ENCODE assay signal across 7 cellular contexts in genomic region chr6:42745083-42745637, GRCh38. TPM values are rescaled to one million over a fixed set of nuclear protein-coding genes. Genes with fewer than 3 reads are reported as not detected.
DNase-seq lines count a peak whose midpoint lies in the region; ATAC-seq and TF ChIP-seq lines count a peak whose summit lies in the region.

No MANE protein-coding gene starts in this region.

- no peaks in the 10 kb centered on the region for H3K9me3 Mint-ChIP-seq in activated T-helper 1 cell treated with anti-CD3 and anti-CD28 coated beads, Interleukin-12 subunit alpha, Interleukin-12 subunit beta, Interleukin-2, Interleukin-4 antibody, amounts not matched to agents 30 ng/mL and 10 ng/mL and 1 ng/mL, durations not matched to agents 14 hours and 24 hours and 36 hours

- H3K4me3 ChIP-seq in GM06990 (replicated peaks; ENCODE audit: low read depth, low read length), result peak overlapping the region; percentile 91
- peak overlapping the region; percentile 86 to 97 for H3K4me3 ChIP-seq in gastroesophageal sphincter
- H3K4me3 ChIP-seq in parathyroid adenoma (ENCODE audit: low read depth, low read length), result peak overlapping the region; percentile 100

- TF ChIP-seq CTCF in GM06990 (IDR thresholded peaks at IDR 0.05; ENCODE audit: insufficient read depth, low read length, poor library complexity, severe bottlenecking) (no peak), gastroesophageal sphincter (IDR thresholded peaks at IDR 0.05) (no peak), parathyroid adenoma (IDR thresholded peaks at IDR 0.05) (no peak)

- H3K27ac ChIP-seq in gastroesophageal sphincter, result peak overlapping the region; percentile 89 to 96 (median 94)
- H3K27ac ChIP-seq in parathyroid adenoma, result peak overlapping the region; percentile 99

- H3K4me1 Mint-ChIP-seq in activated T-helper 1 cell treated with anti-CD3 and anti-CD28 coated beads, Interleukin-12 subunit alpha, Interleukin-12 subunit beta, Interleukin-2, Interleukin-4 antibody, amounts not matched to agents 30 ng/mL and 10 ng/mL and 1 ng/mL, durations not matched to agents 14 hours and 24 hours and 36 hours (ENCODE audit: low read depth), result peaks cover 32% of the 10 kb centered on the region

- H3K36me3 ChIP-seq in GM06990 (ENCODE audit: control insufficient read depth, insufficient read depth, low read length) (no peaks in the 10 kb centered on the region), gastroesophageal sphincter (no peaks in the 10 kb centered on the region), parathyroid adenoma (ENCODE audit: control insufficient read depth, insufficient read depth, low read length) (no peaks in the 10 kb centered on the region)

- no peak for TF ChIP-seq EP300 in gastroesophageal sphincter (IDR thresholded peaks at IDR 0.05)

- WGBS in gastroesophageal sphincter (ENCODE audit: low coverage in 1 of 2), 2 donors, result 5 to 13% methylated on average over 3 to 4 of the region's 29 CpGs

- H3K4me2 ChIP-seq in parathyroid adenoma (ENCODE audit: low read length), result peak overlapping the region; percentile 95

- H3K4me3 Mint-ChIP-seq in activated T-helper 1 cell treated with anti-CD3 and anti-CD28 coated beads, Interleukin-12 subunit alpha, Interleukin-12 subunit beta, Interleukin-2, Interleukin-4 antibody, amounts not matched to agents 30 ng/mL and 10 ng/mL and 1 ng/mL, durations not matched to agents 14 hours and 24 hours and 36 hours, result peak overlapping the region; percentile 100

- intact Hi-C loops in activated T-helper 1 cell treated with anti-CD3 and anti-CD28 coated beads, Interleukin-12 subunit alpha, Interleukin-12 subunit beta, Interleukin-2, Interleukin-4 antibody, amounts not matched to agents 30 ng/mL and 10 ng/mL and 1 ng/mL, durations not matched to agents 14 hours and 24 hours and 36 hours (cut with micrococcal nuclease), result loop anchor here (1.0 to 10.0 kb wide), 2 partner anchors 240 to 269 kb away; partner anchors contain the start of genes KLHDC3 and PPP2R5D

- no peak for ATAC-seq in gastroesophageal sphincter

- H3K27me3 Mint-ChIP-seq in activated T-helper 1 cell treated with anti-CD3 and anti-CD28 coated beads, Interleukin-12 subunit alpha, Interleukin-12 subunit beta, Interleukin-2, Interleukin-4 antibody, amounts not matched to agents 30 ng/mL and 10 ng/mL and 1 ng/mL, durations not matched to agents 14 hours and 24 hours and 36 hours (ENCODE audit: insufficient read depth), result no peaks in the 10 kb centered on the region

- H3K79me2 ChIP-seq in parathyroid adenoma, result peaks cover 34% of the 10 kb centered on the region

- H3K27me3 ChIP-seq in GM06990 (replicated peaks; ENCODE audit: control insufficient read depth, insufficient read depth, low read length), result no peaks in the 10 kb centered on the region
- no peaks in the 10 kb centered on the region for H3K27me3 ChIP-seq in gastroesophageal sphincter
- H3K27me3 ChIP-seq in parathyroid adenoma (ENCODE audit: control insufficient read depth, insufficient read depth, low read length), result no peaks in the 10 kb centered on the region

- DNase-seq in GM06990 (ENCODE audit: extremely low read depth, insufficient read length), result peak; percentile 55
- DNase-seq in LHCN-M2 (ENCODE audit: low read depth), result peak; percentile 81
- peak; percentile 46 for DNase-seq in activated T-helper 1 cell treated with anti-CD3 and anti-CD28 coated beads, Interleukin-12 subunit alpha, Interleukin-12 subunit beta, Interleukin-2, Interleukin-4 antibody, amounts not matched to agents 30 ng/mL and 10 ng/mL and 1 ng/mL, durations not matched to agents 14 hours and 24 hours and 36 hours (ENCODE audit: low spot score)
- DNase-seq in retina, result no peak
- no peak for DNase-seq in SHP77 treated with DMSO at 0.1 percent for 48 hours (lab: John Stamatoyannopoulos, UW)

- peak overlapping the region; percentile 63 for H3K27ac Mint-ChIP-seq in activated T-helper 1 cell treated with anti-CD3 and anti-CD28 coated beads, Interleukin-12 subunit alpha, Interleukin-12 subunit beta, Interleukin-2, Interleukin-4 antibody, amounts not matched to agents 30 ng/mL and 10 ng/mL and 1 ng/mL, durations not matched to agents 14 hours and 24 hours and 36 hours

- H3K36me3 Mint-ChIP-seq in activated T-helper 1 cell treated with anti-CD3 and anti-CD28 coated beads, Interleukin-12 subunit alpha, Interleukin-12 subunit beta, Interleukin-2, Interleukin-4 antibody, amounts not matched to agents 30 ng/mL and 10 ng/mL and 1 ng/mL, durations not matched to agents 14 hours and 24 hours and 36 hours (ENCODE audit: low read depth), result peaks cover 15% of the 10 kb centered on the region

- H3K9me3 ChIP-seq in gastroesophageal sphincter (no peaks in the 10 kb centered on the region), parathyroid adenoma (ENCODE audit: control insufficient read depth, low read length) (no peaks in the 10 kb centered on the region)

- peak overlapping the region; percentile 97 for H2AFZ ChIP-seq in parathyroid adenoma

- TF ChIP-seq POLR2A in gastroesophageal sphincter (IDR thresholded peaks at IDR 0.05), result no peak

- H3K4me1 ChIP-seq in gastroesophageal sphincter (peaks cover 0 to 47% (median 5%) of the 10 kb centered on the region in 3 donors), parathyroid adenoma (peaks cover 9% of the 10 kb centered on the region)

- H3K9ac ChIP-seq in parathyroid adenoma, result peak overlapping the region; percentile 96

RNA-seq across cellular contexts. Expression of gene TBCC, which starts 0.7 kb away (rescaled TPM):
- 42.8 and 48.3 TPM in 2 replicates for total RNA-seq in LHCN-M2 (2014; rRNA removed)
- polyA plus RNA-seq in LHCN-M2 (2012), result 18.9 TPM
- 20.1 and 22.3 TPM in 2 replicates for total RNA-seq in activated T-helper 1 cell treated with anti-CD3 and anti-CD28 coated beads, Interleukin-12 subunit alpha, Interleukin-12 subunit beta, Interleukin-2, Interleukin-4 antibody, amounts not matched to agents 30 ng/mL and 10 ng/mL and 1 ng/mL, durations not matched to agents 14 hours and 24 hours and 36 hours
- 10 to 100 TPM; 32.0 to 44.2 (median 37.4) TPM for total RNA-seq in gastroesophageal sphincter

RNA-seq across cellular contexts. Expression of gene PRPH2, which starts 22.8 kb away (rescaled TPM):
- total RNA-seq in LHCN-M2 (2014; rRNA removed) (2.1 and 2.6 TPM in 2 replicates), gastroesophageal sphincter (1 to 10 TPM in 3 of 4 donors, under 1 TPM in 1; 0.31 to 2.1 (median 1.3) TPM)
- 3.4 TPM for polyA plus RNA-seq in LHCN-M2 (2012)
- not detected in 2 replicates for total RNA-seq in activated T-helper 1 cell treated with anti-CD3 and anti-CD28 coated beads, Interleukin-12 subunit alpha, Interleukin-12 subunit beta, Interleukin-2, Interleukin-4 antibody, amounts not matched to agents 30 ng/mL and 10 ng/mL and 1 ng/mL, durations not matched to agents 14 hours and 24 hours and 36 hours

RNA-seq across cellular contexts. Expression of gene BICRAL, which starts 36.7 kb away (rescaled TPM):
- total RNA-seq in LHCN-M2 (2014; rRNA removed), result 4.5 and 6.1 TPM in 2 replicates
- polyA plus RNA-seq in LHCN-M2 (2012), result 2.2 TPM
- total RNA-seq in activated T-helper 1 cell treated with anti-CD3 and anti-CD28 coated beads, Interleukin-12 subunit alpha, Interleukin-12 subunit beta, Interleukin-2, Interleukin-4 antibody, amounts not matched to agents 30 ng/mL and 10 ng/mL and 1 ng/mL, durations not matched to agents 14 hours and 24 hours and 36 hours, result 14.1 and 14.2 TPM in 2 replicates
- 10 to 100 TPM; 13.9 to 28.5 (median 23.2) TPM for total RNA-seq in gastroesophageal sphincter

Comparison
In these comparisons a context has a peak if more than half of its experiments do, and no peak if none do; other contexts are left out.
1. DNase-seq: peak in GM06990 (single experiment), LHCN-M2 (single experiment) and activated T-helper 1 cell treated with anti-CD3 and anti-CD28 coated beads, Interleukin-12 subunit alpha, Interleukin-12 subunit beta, Interleukin-2, Interleukin-4 antibody, amounts not matched to agents 30 ng/mL and 10 ng/mL and 1 ng/mL, durations not matched to agents 14 hours and 24 hours and 36 hours (single experiment); none in retina (single experiment) and SHP77 treated with DMSO at 0.1 percent for 48 hours (single experiment).
2. Peak in every context shown above with its lines, with median percentiles within 50 percentile points of each other: H3K4me3 ChIP-seq.